In the genomic region with DNA sequence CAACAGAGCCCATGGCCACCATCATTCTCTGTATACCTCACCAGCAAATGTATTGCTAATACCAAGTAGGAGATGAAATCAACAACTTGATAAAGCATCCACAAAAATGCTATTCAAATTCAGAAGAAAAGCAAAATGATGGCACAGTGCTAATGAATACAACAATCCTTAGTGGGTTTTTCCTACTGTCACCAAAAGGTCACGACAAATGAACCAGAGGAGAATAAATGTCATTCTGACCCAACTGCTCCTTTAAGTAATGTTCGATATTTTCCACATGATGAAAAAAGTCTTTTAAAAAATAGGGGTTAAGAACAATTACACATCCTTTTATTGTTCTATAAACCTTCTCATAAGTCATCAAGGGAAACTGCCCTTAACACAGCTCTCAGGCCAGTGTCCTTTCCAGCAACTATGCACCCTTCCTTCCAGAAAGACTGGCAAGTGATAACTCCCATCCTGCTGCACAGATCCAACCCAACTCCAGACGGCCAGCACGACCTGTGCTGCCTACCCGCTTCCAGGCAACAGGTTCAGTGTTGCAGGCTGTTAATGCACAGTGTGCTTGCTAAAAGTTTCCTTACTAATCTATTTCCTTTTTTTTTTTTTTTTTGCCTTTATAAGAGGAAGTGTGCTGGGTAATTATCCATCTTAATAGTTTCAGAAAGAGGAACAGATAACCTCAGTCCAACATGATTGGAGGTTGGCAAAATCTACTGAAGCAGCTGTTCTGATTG, we compare ENCODE assay signal across 14 cellular contexts. TPM values are rescaled to one million over a fixed set of nuclear protein-coding genes. Genes with fewer than 3 reads are reported as not detected.
A peak's percentile ranks its signal among the peaks of the same experiment; 100 is the strongest.
DNase-seq lines count a peak whose midpoint lies in the region; ATAC-seq and TF ChIP-seq lines count a peak whose summit lies in the region.
"Had no signal": no experiment of that assay in that cellular context is flagged by ENCODE, and none has a peak within 500 bp of the region (broad histone marks: within the 10 kb centered on the region; RNA-seq: fewer than 3 reads in every experiment).

No MANE protein-coding gene starts in this region.

- H3K4me1 ChIP-seq in gastrocnemius medialis (peaks cover 70 to 87% of the 10 kb centered on the region in 2 donors), GM23338 (ENCODE audit: insufficient read depth) (no peaks in the 10 kb centered on the region)

- H3K9me3 Mint-ChIP-seq in GM23338, result no peaks in the 10 kb centered on the region
- H3K9me3 Mint-ChIP-seq: activated CD4-positive, alpha-beta T cell treated with anti-CD3 and anti-CD28 coated beads, Interleukin-2, amount 10 ng/mL, durations not matched to agents 7 days and 5 days; naive thymus-derived CD8-positive, alpha-beta T cell had no signal

- peaks cover 29% of the 10 kb centered on the region; the same call in 1 of the 2 replicates for H4K20me1 ChIP-seq in GM23338 (replicated peaks; ENCODE audit: insufficient read depth)

- H3K9me3 ChIP-seq in gastrocnemius medialis, result no peaks in the 10 kb centered on the region
- H3K9me3 ChIP-seq: SK-N-SH had no signal

- no peaks in the 10 kb centered on the region for H3F3A ChIP-seq in GM23338 (replicated peaks; ENCODE audit: low read depth)

- intact Hi-C loops in gastrocnemius medialis (cut with DNase I; ENCODE audit: low total_unique reads), result no loop called here

- in situ Hi-C loops in gastrocnemius medialis (cut with MboI; ENCODE audit: low sequenced_read_pairs in 4 of 4), result no loop called here

- H3K27ac Mint-ChIP-seq in GM23338, result no peak overlapping the region

- TF ChIP-seq POLR2A in gastrocnemius medialis (IDR thresholded peaks at IDR 0.05), result no peak

- ATAC-seq in gastrocnemius medialis, result no peak
- ATAC-seq in GM23338, result no peak
- ATAC-seq: naive thymus-derived CD8-positive, alpha-beta T cell had no signal

- no peaks in the 10 kb centered on the region for H3K36me3 ChIP-seq in gastrocnemius medialis
- H3K36me3 ChIP-seq in GM23338 (ENCODE audit: insufficient read depth), result no peaks in the 10 kb centered on the region
- H3K36me3 ChIP-seq: cardiac muscle cell had no signal

- no peak overlapping the region for H3K4me2 ChIP-seq in GM23338
- H3K4me2 ChIP-seq: SK-N-SH had no signal

- H3K79me2 ChIP-seq in GM23338 (replicated peaks; ENCODE audit: insufficient read depth), result peaks cover 81% of the 10 kb centered on the region

- DNase-seq in Kasumi-1 (lab: John Stamatoyannopoulos, UW) (peak; percentile 73 to 88), RPMI8226 (peak; percentile 3), dermis blood vessel endothelial cell (peak; percentile 79), gastrocnemius medialis (no peak), epidermal melanocyte (ENCODE audit: insufficient read length, low spot score) (no peak), SK-N-DZ (ENCODE audit: low spot score) (no peak), GM23338 (ENCODE audit: low spot score) (no peak)
- DNase-seq: activated CD4-positive, alpha-beta T cell treated with anti-CD3 and anti-CD28 coated beads, Interleukin-2, amount 10 ng/mL, durations not matched to agents 7 days and 5 days; activated naive CD4-positive, alpha-beta T cell treated with Interleukin-2 at 50 U/mL for 16 hours; left cardiac atrium; naive thymus-derived CD8-positive, alpha-beta T cell; NCI-H69 had no signal

- no peaks in the 10 kb centered on the region for H3K27me3 Mint-ChIP-seq in GM23338 (ENCODE audit: insufficient read depth, low read depth, poor library complexity)
- H3K27me3 Mint-ChIP-seq: activated CD4-positive, alpha-beta T cell treated with anti-CD3 and anti-CD28 coated beads, Interleukin-2, amount 10 ng/mL, durations not matched to agents 7 days and 5 days; naive thymus-derived CD8-positive, alpha-beta T cell had no signal

- no peak overlapping the region for H3K4me3 Mint-ChIP-seq in GM23338
- H3K4me3 Mint-ChIP-seq: activated CD4-positive, alpha-beta T cell treated with anti-CD3 and anti-CD28 coated beads, Interleukin-2, amount 10 ng/mL, durations not matched to agents 7 days and 5 days; naive thymus-derived CD8-positive, alpha-beta T cell had no signal

- H3K27me3 ChIP-seq in gastrocnemius medialis (no peaks in the 10 kb centered on the region), GM23338 (ENCODE audit: insufficient read depth) (no peaks in the 10 kb centered on the region)
- H3K27me3 ChIP-seq: cardiac muscle cell had no signal

- no peaks in the 10 kb centered on the region for H3K9me2 ChIP-seq in GM23338 (ENCODE audit: insufficient read depth)
- H3K9me2 ChIP-seq: SK-N-SH had no signal

- H2AFZ ChIP-seq in GM23338, result no peak overlapping the region

- H3K4me3 ChIP-seq in gastrocnemius medialis (no peak overlapping the region), GM23338 (no peak overlapping the region)
- H3K4me3 ChIP-seq: cardiac muscle cell had no signal

- no peaks in the 10 kb centered on the region for H3K36me3 Mint-ChIP-seq in GM23338 (ENCODE audit: low read depth)

- TF ChIP-seq CTCF in gastrocnemius medialis (IDR thresholded peaks at IDR 0.05 in 4 of 5, conservative IDR thresholded peaks at IDR 0.05 in 1 of 5) (no peak), GM23338 (conservative IDR thresholded peaks at IDR 0.05; ENCODE audit: low read depth in 2 of 2) (no peak)

- H3K4me1 Mint-ChIP-seq in GM23338, result peaks cover 28% of the 10 kb centered on the region

- H3K27ac ChIP-seq in gastrocnemius medialis, result peak overlapping the region; percentile 71 to 97 (median 93)
- no peak overlapping the region; the same call in 1 of the 2 replicates for H3K27ac ChIP-seq in GM23338 (ENCODE audit: low read depth)
- H3K27ac ChIP-seq: cardiac muscle cell had no signal

TF ChIP-seq in GM23338, 12 proteins besides CTCF, POLR2A, EP300 and RAD21:
- TF ChIP-seq, protein P1, sequence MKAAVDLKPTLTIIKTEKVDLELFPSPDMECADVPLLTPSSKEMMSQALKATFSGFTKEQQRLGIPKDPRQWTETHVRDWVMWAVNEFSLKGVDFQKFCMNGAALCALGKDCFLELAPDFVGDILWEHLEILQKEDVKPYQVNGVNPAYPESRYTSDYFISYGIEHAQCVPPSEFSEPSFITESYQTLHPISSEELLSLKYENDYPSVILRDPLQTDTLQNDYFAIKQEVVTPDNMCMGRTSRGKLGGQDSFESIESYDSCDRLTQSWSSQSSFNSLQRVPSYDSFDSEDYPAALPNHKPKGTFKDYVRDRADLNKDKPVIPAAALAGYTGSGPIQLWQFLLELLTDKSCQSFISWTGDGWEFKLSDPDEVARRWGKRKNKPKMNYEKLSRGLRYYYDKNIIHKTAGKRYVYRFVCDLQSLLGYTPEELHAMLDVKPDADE (IDR thresholded peaks at IDR 0.05), result no peak
- TF ChIP-seq ZNF331 (CRISPR knock-in tag; IDR thresholded peaks at IDR 0.05; ENCODE audit: low read depth), result no peak
- no peak for TF ChIP-seq POLR2AphosphoS5 (IDR thresholded peaks at IDR 0.05; ENCODE audit: low read depth)
- TF ChIP-seq EZH2 (IDR thresholded peaks at IDR 0.05; ENCODE audit: low read depth, unreplicated experiment), result no peak
- no peak for TF ChIP-seq CREB1 (CRISPR knock-in tag; IDR thresholded peaks at IDR 0.05; ENCODE audit: low read depth)

RNA-seq across cellular contexts. Expression of gene FBXO31, which starts 15.4 kb away (rescaled TPM):
- total RNA-seq in dermis blood vessel endothelial cell (24.4 and 36.1 TPM in 2 replicates), gastrocnemius medialis (100 to 1,000 TPM; 156 to 264 (median 201) TPM)
- polyA plus RNA-seq in SK-N-DZ (2014; cell fraction: cytosol; rRNA removed), result 16.3 and 28.1 TPM in 2 replicates
- 25.0 and 32.5 TPM in 2 replicates for polyA plus RNA-seq in SK-N-DZ (2014; cell fraction: nucleus; rRNA removed)
- total RNA-seq in GM23338 (2014; rRNA removed; shearing (Covaris generic)), result 11.3 and 23.8 TPM in 2 replicates
- 4.5 and 7.0 TPM in 2 replicates for polyA plus RNA-seq in GM23338 (2016; fragmentation: Nextera tagmentation; extraction: Ambion mirVana)

RNA-seq across cellular contexts. Expression of gene MAP1LC3B, which starts 23.9 kb away (rescaled TPM):
- total RNA-seq in dermis blood vessel endothelial cell (23.3 and 44.8 TPM in 2 replicates), gastrocnemius medialis (100 to 1,000 TPM in 3 of 4 donors, 10 to 100 TPM in 1; 76.3 to 165 (median 122) TPM)
- polyA plus RNA-seq in SK-N-DZ (2014; cell fraction: cytosol; rRNA removed), result 20.0 and 20.9 TPM in 2 replicates
- polyA plus RNA-seq in SK-N-DZ (2014; cell fraction: nucleus; rRNA removed), result 12.2 and 28.2 TPM in 2 replicates
- 35.9 and 42.6 TPM in 2 replicates for total RNA-seq in GM23338 (2014; rRNA removed; shearing (Covaris generic))
- 75.0 and 80.2 TPM in 2 replicates for polyA plus RNA-seq in GM23338 (2016; fragmentation: Nextera tagmentation; extraction: Ambion mirVana)

RNA-seq across cellular contexts. Expression of gene C16orf95, which starts 51.0 kb away (rescaled TPM):
- total RNA-seq in dermis blood vessel endothelial cell, result 2.9 and 4.3 TPM in 2 replicates
- 1 to 10 TPM in 3 of 4 donors, under 1 TPM in 1; 0.22 to 3.8 (median 1.3) TPM for total RNA-seq in gastrocnemius medialis
- 9.4 and 10.1 TPM in 2 replicates for polyA plus RNA-seq in SK-N-DZ (2014; cell fraction: cytosol; rRNA removed)
- 1.7 and 4.8 TPM in 2 replicates for polyA plus RNA-seq in SK-N-DZ (2014; cell fraction: nucleus; rRNA removed)
- total RNA-seq in GM23338 (2014; rRNA removed; shearing (Covaris generic)), result 1.2 and 1.9 TPM in 2 replicates
- 2.5 and 3.9 TPM in 2 replicates for polyA plus RNA-seq in GM23338 (2016; fragmentation: Nextera tagmentation; extraction: Ambion mirVana)

Comparison
In these comparisons a context has a peak if more than half of its experiments do, and no peak if none do; other contexts are left out.
1. DNase-seq: peak in Kasumi-1 (2 of 2), RPMI8226 (single experiment) and dermis blood vessel endothelial cell (single experiment); none in gastrocnemius medialis (0 of 2), epidermal melanocyte (single experiment), SK-N-DZ (single experiment) and GM23338 (single experiment).